Comparison of ENCODE assay signal across 1 cellular context in genomic region chr5:92337772-92338234, GRCh38.
TF ChIP-seq lines count a peak whose summit lies in the region.

No MANE protein-coding gene starts in this region.

TF ChIP-seq in K562, 482 proteins besides CTCF, POLR2A, EP300 and RAD21 (continued from another document):
- TF ChIP-seq AFF1 (IDR thresholded peaks at IDR 0.05; ENCODE audit: low read depth in 1 of 2, partially characterized antibody in 2 of 2) (no peak), RREB1 (CRISPR knock-in tag; IDR thresholded peaks at IDR 0.05) (no peak), NR2C2 (CRISPR knock-in tag; IDR thresholded peaks at IDR 0.05) (no peak), NR2C2 (tag; IDR thresholded peaks at IDR 0.05) (no peak), MAFF (IDR thresholded peaks at IDR 0.05; ENCODE audit: low read length) (0 out of 2 replicates have a peak, but pooled peaks have one; percentile 22), TCF3 (CRISPR knock-in tag; IDR thresholded peaks at IDR 0.05) (no peak), E2F3 (CRISPR knock-in tag; IDR thresholded peaks at IDR 0.05) (no peak), ZNF316 (IDR thresholded peaks at IDR 0.05) (peak; percentile 38; the same call in 1 of the 2 replicates), ZSCAN29 (IDR thresholded peaks at IDR 0.05) (no peak), MAFG (tag; conservative IDR thresholded peaks at IDR 0.05) (peak; percentile 33; the same call in 1 of the 2 replicates), ZNF644 (tag; IDR thresholded peaks at IDR 0.05; ENCODE audit: low read depth) (no peak), ZNF551 (CRISPR knock-in tag; IDR thresholded peaks at IDR 0.05) (no peak), C11orf30 (IDR thresholded peaks at IDR 0.05; ENCODE audit: low read depth) (peak; percentile 33; the same call in 1 of the 2 replicates)
TF ChIP-seq in K562: peak in this region for 4.
